Comparison of ENCODE assay signal across 18 cellular contexts in the genomic region with DNA sequence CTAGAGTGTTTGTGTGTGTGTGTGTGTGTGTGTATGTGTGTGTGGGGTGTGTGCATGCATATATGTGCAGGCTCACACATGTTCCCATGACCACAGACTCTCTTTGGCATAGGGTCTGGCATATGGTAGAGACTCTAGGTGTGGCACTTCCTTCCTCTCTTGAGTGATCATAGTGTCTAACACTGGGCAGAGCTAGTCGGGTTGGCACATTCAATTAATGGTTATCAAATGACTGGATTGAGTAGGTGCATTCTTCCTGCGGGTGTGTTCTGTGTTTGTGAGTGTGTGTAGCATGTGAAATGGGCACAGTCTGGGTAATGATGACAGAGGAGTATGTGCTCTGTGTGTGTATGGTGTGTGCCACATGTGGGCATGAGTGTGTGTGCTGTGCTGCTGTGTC.
"Had no signal": no experiment of that assay in that cellular context is flagged by ENCODE, and none has a peak within 500 bp of the region (broad histone marks: within the 10 kb centered on the region; RNA-seq: fewer than 3 reads in every experiment).

No MANE protein-coding gene starts in this region.

- H3K27me3 Mint-ChIP-seq: activated CD4-positive, alpha-beta memory T cell treated with anti-CD3 and anti-CD28 coated beads, Interleukin-2, amount 10 ng/mL, durations not matched to agents 7 days and 5 days; central memory CD8-positive, alpha-beta T cell had no signal

- H3K36me3 ChIP-seq: left ventricle myocardium inferior, prostate gland, right lobe of liver, tibial nerve had no signal

- H3K4me3 ChIP-seq: left ventricle myocardium inferior, prostate gland, right lobe of liver, tibial nerve had no signal

- ATAC-seq: activated naive CD4-positive, alpha-beta T cell treated with anti-CD3 and anti-CD28 coated beads, Interleukin-2, amount 50 U/mL, for 72 hours; activated T-cell treated with anti-CD3 and anti-CD28 coated beads, Interleukin-2, amount 50 U/mL, for 4 hours; natural killer cell treated with Interleukin-12 subunit alpha and Interleukin-12 subunit beta and Interleukin-15 and Interleukin-18, amount 100 ng/mL, for 72 hours; right lobe of liver had no signal

- H3K4me1 Mint-ChIP-seq: central memory CD8-positive, alpha-beta T cell had no signal

- H3K27ac ChIP-seq: prostate gland, right lobe of liver, VCaP had no signal

- H3K36me3 Mint-ChIP-seq: activated naive CD4-positive, alpha-beta T cell treated with anti-CD3 and anti-CD28 coated beads, Interleukin-2, amount 50 U/mL, for 72 hours; memory B cell; natural killer cell treated with Interleukin-12 subunit alpha and Interleukin-12 subunit beta and Interleukin-15 and Interleukin-18, amount 100 ng/mL, for 72 hours had no signal

- H3K27ac Mint-ChIP-seq: activated CD4-positive, alpha-beta memory T cell treated with anti-CD3 and anti-CD28 coated beads, Interleukin-2, amount 10 ng/mL, durations not matched to agents 7 days and 5 days; activated naive CD4-positive, alpha-beta T cell treated with anti-CD3 and anti-CD28 coated beads, Interleukin-2, amount 50 U/mL, for 72 hours; memory B cell; natural killer cell treated with Interleukin-12 subunit alpha and Interleukin-12 subunit beta and Interleukin-15 and Interleukin-18, amount 100 ng/mL, for 72 hours had no signal

- H3K9me3 Mint-ChIP-seq: activated CD4-positive, alpha-beta memory T cell treated with anti-CD3 and anti-CD28 coated beads, Interleukin-2, amount 10 ng/mL, durations not matched to agents 7 days and 5 days; activated naive CD4-positive, alpha-beta T cell treated with anti-CD3 and anti-CD28 coated beads, Interleukin-2, amount 50 U/mL, for 72 hours; activated T-cell treated with anti-CD3 and anti-CD28 coated beads, Interleukin-2, amount 50 U/mL, for 4 hours; central memory CD8-positive, alpha-beta T cell; memory B cell; natural killer cell treated with Interleukin-12 subunit alpha and Interleukin-12 subunit beta and Interleukin-15 and Interleukin-18, amount 100 ng/mL, for 72 hours had no signal

- H3K9me3 ChIP-seq: left ventricle myocardium inferior, prostate gland, right lobe of liver, tibial nerve had no signal

- H3K27me3 ChIP-seq: right lobe of liver, tibial nerve had no signal

- DNase-seq: activated CD4-positive, alpha-beta memory T cell treated with anti-CD3 and anti-CD28 coated beads, Interleukin-2, amount 10 ng/mL, durations not matched to agents 7 days and 5 days; activated effector memory CD4-positive, alpha-beta T cell treated with Interleukin-2 at 50 U/mL for 16 hours; activated T-cell treated with anti-CD3 and anti-CD28 coated beads, Interleukin-2, amount 50 U/mL, for 4 hours; cortex of kidney; effector CD8-positive, alpha-beta T cell; left ventricle myocardium inferior; occipital lobe; right lobe of liver; SHP77 treated with DMSO at 0.1 percent for 48 hours; stimulated activated CD4-positive, alpha-beta T cell treated with anti-CD3 and anti-CD28 coated beads, Interleukin-12 subunit alpha, Interleukin-12 subunit beta, amount 100 ng/mL, for 4 hours; stimulated activated CD4-positive, alpha-beta T cell treated with anti-CD3 and anti-CD28 coated beads, Interleukin-2, amount 100 ng/mL, for 24 hours had no signal

- H3K4me3 Mint-ChIP-seq: activated CD4-positive, alpha-beta memory T cell treated with anti-CD3 and anti-CD28 coated beads, Interleukin-2, amount 10 ng/mL, durations not matched to agents 7 days and 5 days; activated T-cell treated with anti-CD3 and anti-CD28 coated beads, Interleukin-2, amount 50 U/mL, for 4 hours; central memory CD8-positive, alpha-beta T cell; memory B cell; natural killer cell treated with Interleukin-12 subunit alpha and Interleukin-12 subunit beta and Interleukin-15 and Interleukin-18, amount 100 ng/mL, for 72 hours had no signal

- H3K4me1 ChIP-seq: prostate gland, right lobe of liver had no signal
